Comparison of ENCODE assay signal across 1 cellular context in the genomic region with DNA sequence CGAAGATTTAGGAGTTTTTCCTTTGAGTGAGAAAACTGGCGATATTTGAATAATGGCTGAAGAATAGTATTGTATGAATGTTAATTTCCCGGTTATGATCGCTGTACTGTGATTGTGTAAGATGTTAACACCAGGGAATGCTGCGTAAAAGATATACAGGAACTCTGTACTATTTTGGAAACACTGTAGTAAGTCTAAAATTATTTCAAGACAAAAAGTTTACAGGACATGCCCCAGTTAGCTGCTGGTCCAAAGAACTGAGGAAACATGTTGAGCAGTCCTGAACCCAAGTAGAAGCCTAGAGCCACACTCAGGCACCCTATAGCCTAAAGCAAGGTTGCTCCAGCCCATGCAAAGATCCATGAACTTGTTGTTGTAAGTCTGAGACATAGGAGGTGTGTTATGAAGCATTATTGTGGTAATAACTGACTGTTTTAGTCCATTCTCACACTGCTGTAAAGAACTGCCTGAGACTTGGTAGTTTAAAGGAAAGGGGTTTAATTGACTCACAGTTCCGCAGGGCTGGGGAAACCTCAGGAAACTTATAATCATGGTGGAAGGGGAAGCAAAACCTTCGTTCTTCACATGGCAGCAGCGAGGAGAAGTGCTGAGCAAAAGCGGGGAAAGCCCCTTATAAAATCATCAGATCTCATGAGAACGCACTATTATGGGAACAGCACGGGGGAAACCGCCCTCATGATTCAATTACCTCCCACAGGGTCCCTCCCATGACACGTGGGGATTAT.
A peak's percentile ranks its signal among the peaks of the same experiment; 100 is the strongest.
TF ChIP-seq lines count a peak whose summit lies in the region.

No MANE protein-coding gene starts in this region.

TF ChIP-seq in GM12878, 131 proteins besides CTCF, POLR2A, EP300 and RAD21 (continued from another document):
- TF ChIP-seq YY1 (IDR thresholded peaks at IDR 0.05; ENCODE audit: low read depth, low read length) (peak; percentile 39; the same call in 1 of the 2 replicates), CBX5 (IDR thresholded peaks at IDR 0.05; ENCODE audit: low read depth) (peak; percentile 91), ZNF384 (IDR thresholded peaks at IDR 0.05; ENCODE audit: borderline replicate concordance, low read depth, low read length) (no peak), PAX8 (IDR thresholded peaks at IDR 0.05) (no peak), NR2C1 (IDR thresholded peaks at IDR 0.05) (no peak), RBBP5 (conservative IDR thresholded peaks at IDR 0.05) (no peak), HDAC2 (IDR thresholded peaks at IDR 0.05) (no peak), NFIC (IDR thresholded peaks at IDR 0.05; ENCODE audit: low read depth, low read length) (0 out of 2 replicates have a peak, but pooled peaks have one; percentile 33)
- TF ChIP-seq, protein P1, sequence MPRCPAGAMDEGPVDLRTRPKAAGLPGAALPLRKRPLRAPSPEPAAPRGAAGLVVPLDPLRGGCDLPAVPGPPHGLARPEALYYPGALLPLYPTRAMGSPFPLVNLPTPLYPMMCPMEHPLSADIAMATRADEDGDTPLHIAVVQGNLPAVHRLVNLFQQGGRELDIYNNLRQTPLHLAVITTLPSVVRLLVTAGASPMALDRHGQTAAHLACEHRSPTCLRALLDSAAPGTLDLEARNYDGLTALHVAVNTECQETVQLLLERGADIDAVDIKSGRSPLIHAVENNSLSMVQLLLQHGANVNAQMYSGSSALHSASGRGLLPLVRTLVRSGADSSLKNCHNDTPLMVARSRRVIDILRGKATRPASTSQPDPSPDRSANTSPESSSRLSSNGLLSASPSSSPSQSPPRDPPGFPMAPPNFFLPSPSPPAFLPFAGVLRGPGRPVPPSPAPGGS (IDR thresholded peaks at IDR 0.05; ENCODE audit: borderline replicate concordance, insufficient read depth, low read depth, low read length, poor library complexity, severe bottlenecking), result peak; percentile 74
TF ChIP-seq in GM12878: peak in this region for 19.
